Comparison of ENCODE assay signal across 20 cellular contexts in the genomic region with DNA sequence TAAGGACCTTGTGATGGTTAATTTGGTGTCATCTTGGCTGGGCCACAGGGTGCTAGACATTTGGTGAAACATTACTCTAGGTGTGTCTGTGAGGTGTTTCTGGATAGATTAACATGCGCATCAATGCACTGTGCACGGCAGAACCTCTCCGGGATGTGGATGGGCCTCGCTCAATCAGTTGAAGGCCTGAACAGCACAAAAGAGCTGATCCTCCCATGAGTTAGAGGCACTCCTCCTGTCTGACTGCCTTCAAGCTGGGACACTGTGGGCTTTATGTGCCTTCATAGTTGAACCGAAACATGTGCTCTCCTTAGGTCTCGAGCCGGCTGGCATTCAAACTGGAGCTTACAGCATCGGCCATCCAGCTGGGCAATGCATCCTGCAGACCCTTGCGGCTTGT.
"Had no signal": no experiment of that assay in that cellular context is flagged by ENCODE, and none has a peak within 500 bp of the region (broad histone marks: within the 10 kb centered on the region; RNA-seq: fewer than 3 reads in every experiment).

No MANE protein-coding gene starts in this region.

- H3K27ac ChIP-seq: KMS-11 had no signal

- H3K9me3 ChIP-seq: SK-N-SH had no signal

- ATAC-seq: HepG2 had no signal

- DNase-seq: IMR-90, Kasumi-1, MM.1S, NCI-H1092 treated with DMSO at 0.1 percent for 48 hours, NCI-H1436, NCI-H187, NCI-H2029, NCI-H2081 treated with DMSO at 0.1 percent for 48 hours, NCI-H2171, NCI-H226, NCI-H446, NCI-H510A, NCI-H524 treated with DMSO at 0.1 percent for 48 hours, NCI-H69, NCI-H774, RPMI8226, SHP77, SK-N-SH had no signal
